In genomic region chr4:24798036-24798610, GRCh38 we compare ENCODE assay signal across 19 cellular contexts. TPM values are rescaled to one million over a fixed set of nuclear protein-coding genes. Genes with fewer than 3 reads are reported as not detected.
DNase-seq lines count a peak whose midpoint lies in the region; ATAC-seq and TF ChIP-seq lines count a peak whose summit lies in the region.
"Had no signal": no experiment of that assay in that cellular context is flagged by ENCODE, and none has a peak within 500 bp of the region (broad histone marks: within the 10 kb centered on the region; RNA-seq: fewer than 3 reads in every experiment).

No MANE protein-coding gene starts in this region.

- H3K4me3 ChIP-seq in H7 (ENCODE audit: insufficient read depth, low read depth, low read length), result no peak overlapping the region
- H3K4me3 ChIP-seq in ascending aorta, result no peak overlapping the region
- H3K4me3 ChIP-seq in esophagus muscularis mucosa, result no peak overlapping the region
- no peak overlapping the region for H3K4me3 ChIP-seq in psoas muscle
- H3K4me3 ChIP-seq in lower lobe of right lung, result no peak overlapping the region
- H3K4me3 ChIP-seq: GM12878, HAP-1 had no signal

- H3K9me3 Mint-ChIP-seq in endothelial cell (ENCODE audit: unreplicated experiment), result no peaks in the 10 kb centered on the region
- H3K9me3 Mint-ChIP-seq: CD4-positive, alpha-beta T cell had no signal

- H3K4me1 Mint-ChIP-seq in endothelial cell (ENCODE audit: unreplicated experiment), result peaks cover 11% of the 10 kb centered on the region

- H3K27ac ChIP-seq in ascending aorta (peak overlapping the region; percentile 27 to 56), esophagus muscularis mucosa (replicated peaks in 1 of 4) (peak overlapping the region; percentile 4 to 96 (median 81)), psoas muscle (no peak overlapping the region), lower lobe of right lung (no peak overlapping the region)

- ATAC-seq in psoas muscle (no peak), lower lobe of right lung (no peak)
- ATAC-seq: GM12878, HepG2 had no signal

- H3K36me3 ChIP-seq in H7 (replicated peaks; ENCODE audit: control insufficient read depth, insufficient read depth, low read length), result no peaks in the 10 kb centered on the region
- no peaks in the 10 kb centered on the region for H3K36me3 ChIP-seq in ascending aorta
- peaks cover 0 to 8% (median 4%) of the 10 kb centered on the region in 4 donors for H3K36me3 ChIP-seq in esophagus muscularis mucosa
- no peaks in the 10 kb centered on the region for H3K36me3 ChIP-seq in psoas muscle (ENCODE audit: insufficient read depth in 1 of 2, low read depth in 1 of 2)
- no peaks in the 10 kb centered on the region for H3K36me3 ChIP-seq in lower lobe of right lung
- H3K36me3 ChIP-seq: BE2C, HAP-1 had no signal

- H3K27me3 ChIP-seq in H7 (ENCODE audit: control insufficient read depth, insufficient read depth, low read length) (peaks cover 66% of the 10 kb centered on the region), ascending aorta (no peaks in the 10 kb centered on the region), esophagus muscularis mucosa (peaks cover 0 to 5% (median 0%) of the 10 kb centered on the region in 4 donors), psoas muscle (ENCODE audit: insufficient read depth in 3 of 3, low read length in 2 of 3) (peaks cover 0 to 5% (median 3%) of the 10 kb centered on the region in 3 donors), lower lobe of right lung (ENCODE audit: low read depth) (peaks cover 20% of the 10 kb centered on the region)
- H3K27me3 ChIP-seq: BE2C had no signal

- TF ChIP-seq EP300 in esophagus muscularis mucosa (IDR thresholded peaks at IDR 0.05), result no peak

- peaks cover 10 to 49% of the 10 kb centered on the region in 2 donors for H3K4me1 ChIP-seq in ascending aorta
- peaks cover 45 to 94% (median 84%) of the 10 kb centered on the region in 4 donors for H3K4me1 ChIP-seq in esophagus muscularis mucosa
- H3K4me1 ChIP-seq in psoas muscle, result peaks cover 25% of the 10 kb centered on the region
- H3K4me1 ChIP-seq in lower lobe of right lung, result peaks cover 23% of the 10 kb centered on the region
- H3K4me1 ChIP-seq: BE2C, HAP-1 had no signal

- WGBS in esophagus muscularis mucosa, result 76% methylated on average over 5 of the region's 5 CpGs
- WGBS in psoas muscle, 3 donors, result 67 to 77% (median 68%) methylated on average over 5 of the region's 5 CpGs

- no peak overlapping the region for H3K4me3 Mint-ChIP-seq in endothelial cell (ENCODE audit: unreplicated experiment)
- H3K4me3 Mint-ChIP-seq: CD4-positive, alpha-beta T cell; IgD-negative memory B cell had no signal

- H3K36me3 Mint-ChIP-seq in endothelial cell (ENCODE audit: low read depth, unreplicated experiment), result no peaks in the 10 kb centered on the region
- H3K36me3 Mint-ChIP-seq: IgD-negative memory B cell had no signal

- in situ Hi-C loops in G401 (cut with HindIII; ENCODE audit: low sequenced_read_pairs), result no loop called here

- no peak overlapping the region for H3K27ac Mint-ChIP-seq in endothelial cell (ENCODE audit: unreplicated experiment)
- H3K27ac Mint-ChIP-seq: CD4-positive, alpha-beta T cell; IgD-negative memory B cell had no signal

- DNase-seq in G401 (ENCODE audit: low spot score) (peak; percentile 55), H7 (peak; percentile 28), ascending aorta (ENCODE audit: low spot score in 2 of 2) (no peak), esophagus muscularis mucosa (ENCODE audit: extremely low spot score) (peak; percentile 79), GM20000 (ENCODE audit: low spot score) (no peak), endothelial cell (ENCODE audit: low spot score) (no peak), psoas muscle (no peak), lower lobe of right lung (no peak)
- DNase-seq: ACHN; BE2C; C1 segment of cervical spinal cord; Caco-2; CD4-positive, alpha-beta T cell; DMS153; DMS79 had no signal

- intact Hi-C loops in ascending aorta (cut with DNase I), result loop anchor here (5.0 kb wide), 3 partner anchors 39 to 326 kb away; no protein-coding TSS in a partner anchor
- intact Hi-C loops in esophagus muscularis mucosa (cut with DNase I), result loop anchor here (5.0 to 10.0 kb wide), 6 partner anchors 54 to 357 kb away; partner anchors contain the start of genes CCDC149 and DHX15
- intact Hi-C loops in psoas muscle (cut with DNase I), result loop anchor here in 1 of 2 donors (10.0 kb wide), 1 partner anchor 213 kb away; the partner anchor contains the start of gene DHX15
- intact Hi-C loops in lower lobe of right lung (cut with DNase I), result no loop called here

- H3K9me3 ChIP-seq in ascending aorta (no peaks in the 10 kb centered on the region), esophagus muscularis mucosa (no peaks in the 10 kb centered on the region), psoas muscle (no peaks in the 10 kb centered on the region), lower lobe of right lung (no peaks in the 10 kb centered on the region)
- H3K9me3 ChIP-seq: BE2C, Caco-2, HAP-1 had no signal

- TF ChIP-seq CTCF in ascending aorta (IDR thresholded peaks at IDR 0.05) (no peak), esophagus muscularis mucosa (IDR thresholded peaks at IDR 0.05) (no peak), GM20000 (IDR thresholded peaks at IDR 0.05; ENCODE audit: extremely low read depth, missing control alignments) (no peak), endothelial cell (IDR thresholded peaks at IDR 0.05; ENCODE audit: unreplicated experiment) (no peak), psoas muscle (IDR thresholded peaks at IDR 0.05) (no peak), lower lobe of right lung (IDR thresholded peaks at IDR 0.05) (no peak)

- no peak for TF ChIP-seq POLR2A in esophagus muscularis mucosa (IDR thresholded peaks at IDR 0.05; ENCODE audit: low read depth)

- peaks cover 7% of the 10 kb centered on the region for H3K27me3 Mint-ChIP-seq in endothelial cell (ENCODE audit: unreplicated experiment)

RNA-seq across cellular contexts. Expression of gene SOD3, which starts 2.8 kb away (rescaled TPM):
- total RNA-seq in G401 (2014; rRNA removed; shearing (Covaris generic)), result not detected in 2 replicates
- 0.07 and 1.3 TPM in 2 replicates for total RNA-seq in H7 (2014; rRNA removed; shearing (Covaris generic))
- total RNA-seq in ascending aorta (893 TPM), esophagus muscularis mucosa (1,000 to 10,000 TPM in 1 of 4 donors, 100 to 1,000 TPM in 3; 404 to 1,012 (median 570) TPM), endothelial cell (ENCODE audit: unreplicated experiment) (1.6 TPM), psoas muscle (10 to 100 TPM in 2 of 4 donors, 1 to 10 TPM in 2; 3.8 to 15.6 (median 9.2) TPM), lower lobe of right lung (111 TPM)
- 1 to 10 TPM; 1.5 to 5.3 (median 2.6) TPM for polyA plus RNA-seq in psoas muscle
- total RNA-seq: CD4-positive, alpha-beta T cell; GM12878; HepG2 had no signal
- polyA plus RNA-seq: GM12878, IgD-negative memory B cell had no signal

Comparison
In these comparisons a context has a peak if more than half of its experiments do, and no peak if none do; other contexts are left out.
1. DNase-seq: peak in G401 (single experiment), H7 (single experiment) and esophagus muscularis mucosa (single experiment); none in ascending aorta (0 of 2), GM20000 (single experiment), endothelial cell (single experiment), psoas muscle (0 of 2) and lower lobe of right lung (single experiment).
2. H3K27ac ChIP-seq: peak in ascending aorta (2 of 2) and esophagus muscularis mucosa (4 of 4); none in psoas muscle (single experiment) and lower lobe of right lung (single experiment).